Comparison of ENCODE assay signal across 8 cellular contexts in the genomic region with DNA sequence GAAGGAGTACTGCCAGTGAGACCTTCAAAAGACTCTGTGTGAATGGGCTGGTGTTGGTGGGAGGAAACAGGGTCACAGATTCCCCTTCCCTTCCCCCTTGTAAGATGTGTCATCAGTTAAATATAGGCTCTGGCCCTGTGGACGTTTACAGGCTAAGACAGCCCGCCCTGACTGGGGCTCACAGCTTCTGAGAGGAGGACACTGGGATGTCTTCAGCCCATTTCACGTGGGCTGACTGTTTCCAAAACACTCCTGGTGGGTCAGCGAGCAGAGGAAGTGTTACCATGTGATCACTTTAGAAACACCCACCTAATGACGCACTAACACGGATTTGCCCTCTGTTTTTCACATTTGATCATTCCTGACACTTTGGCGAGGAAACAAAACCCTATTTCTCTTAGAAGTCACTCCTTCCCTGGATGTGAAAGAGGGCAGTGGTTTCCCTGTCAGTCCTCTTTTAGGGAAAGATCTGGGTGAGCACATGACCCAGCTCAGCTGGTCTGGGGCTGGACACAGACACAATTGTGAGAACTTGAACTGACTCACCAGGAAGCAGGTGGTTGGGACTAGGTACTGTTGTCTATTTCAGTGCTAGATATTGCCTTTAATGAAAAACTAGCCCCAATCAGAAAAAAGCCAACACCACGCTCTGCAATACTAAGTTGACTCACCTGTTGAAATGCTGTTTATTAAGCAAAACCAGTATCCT. TPM values are rescaled to one million over a fixed set of nuclear protein-coding genes. Genes with fewer than 3 reads are reported as not detected.
A peak's percentile ranks its signal among the peaks of the same experiment; 100 is the strongest.
DNase-seq lines count a peak whose midpoint lies in the region; ATAC-seq and TF ChIP-seq lines count a peak whose summit lies in the region.

No MANE protein-coding gene starts in this region.

- H3K27me3 Mint-ChIP-seq in CD4-positive, alpha-beta T cell: no peaks in the 10 kb centered on the region

- intact Hi-C loops in CD4-positive, alpha-beta T cell (cut with DNase I, micrococcal nuclease): no loop called here
- intact Hi-C loops in posterior vena cava (cut with DNase I): no loop called here

- peaks cover 14% of the 10 kb centered on the region for H3K36me3 Mint-ChIP-seq in CD4-positive, alpha-beta T cell (ENCODE audit: low read depth)

- peak overlapping the region; percentile 46 for H3K4me3 Mint-ChIP-seq in CD4-positive, alpha-beta T cell

- H3K27ac Mint-ChIP-seq in CD4-positive, alpha-beta T cell: peak overlapping the region; percentile 87

- POLR2A ChIA-PET in CD4-positive, alpha-beta T cell (lab: Charles Lee): interaction anchor here (0.8 kb wide), 1 partner anchor 64 kb away, joined by 3 read pairs; no protein-coding TSS in a partner anchor

- peak; percentile 22 for ATAC-seq in CD4-positive, alpha-beta T cell (ENCODE audit: poor library complexity)
- ATAC-seq in GM21515 (IDR thresholded peaks at IDR 0.05; ENCODE audit: unreplicated experiment): peak; percentile 50

- no peak for TF ChIP-seq RAD21 in Ishikawa (IDR thresholded peaks at IDR 0.05; ENCODE audit: low read depth)

- H3K9me3 Mint-ChIP-seq in CD4-positive, alpha-beta T cell: no peaks in the 10 kb centered on the region

- no peak for TF ChIP-seq CTCF in CD4-positive, alpha-beta T cell (IDR thresholded peaks at IDR 0.05)
- TF ChIP-seq CTCF in fibroblast of the aortic adventitia (IDR thresholded peaks at IDR 0.05; ENCODE audit: insufficient read depth, low read length): no peak

- no peak overlapping the region for H3K4me3 ChIP-seq in fibroblast of the aortic adventitia (ENCODE audit: low read depth, low read length)

- no peaks in the 10 kb centered on the region for H3K9me3 ChIP-seq in CD4-positive, alpha-beta T cell (ENCODE audit: control insufficient read depth, low read length)

- no peaks in the 10 kb centered on the region for H3K27me3 ChIP-seq in CD4-positive, alpha-beta T cell (ENCODE audit: control insufficient read depth, insufficient read depth, low read length)

- H3K4me1 Mint-ChIP-seq in CD4-positive, alpha-beta T cell (ENCODE audit: low read depth): peaks cover 79% of the 10 kb centered on the region

- TF ChIP-seq EP300 in Ishikawa (IDR thresholded peaks at IDR 0.05; ENCODE audit: borderline replicate concordance): no peak

- CTCF ChIA-PET in CD4-positive, alpha-beta T cell (lab: Charles Lee): interaction anchor here (1.5 kb wide), 1 partner anchor 81 kb away, joined by 4 read pairs; no protein-coding TSS in a partner anchor

- no peak overlapping the region for H3K27ac ChIP-seq in CD4-positive, alpha-beta T cell (ENCODE audit: low read depth, low read length)

- peak in 3 of 10 experiments; percentile 13 to 14 (median 14) for DNase-seq in CD4-positive, alpha-beta T cell
- peak; percentile 56 for DNase-seq in activated CD8-positive, alpha-beta memory T cell treated with anti-CD3 and anti-CD28 coated beads, Interleukin-2, amount 50 U/mL, for 4 hours
- DNase-seq in fibroblast of the aortic adventitia (ENCODE audit: low read depth): peak; percentile 26
- DNase-seq in posterior vena cava (ENCODE audit: low spot score): peak; percentile 90
- DNase-seq in NCI-H748 treated with DMSO at 0.1 percent for 48 hours (lab: John Stamatoyannopoulos, UW): no peak
- DNase-seq in OCI-M2 (lab: John Stamatoyannopoulos, UW; ENCODE audit: unreplicated experiment): no peak

TF ChIP-seq in Ishikawa, 13 proteins besides CTCF, POLR2A, EP300 and RAD21:
- TF ChIP-seq TCF12 (IDR thresholded peaks at IDR 0.05; ENCODE audit: low read depth): no peak
- TF ChIP-seq, protein P1, sequence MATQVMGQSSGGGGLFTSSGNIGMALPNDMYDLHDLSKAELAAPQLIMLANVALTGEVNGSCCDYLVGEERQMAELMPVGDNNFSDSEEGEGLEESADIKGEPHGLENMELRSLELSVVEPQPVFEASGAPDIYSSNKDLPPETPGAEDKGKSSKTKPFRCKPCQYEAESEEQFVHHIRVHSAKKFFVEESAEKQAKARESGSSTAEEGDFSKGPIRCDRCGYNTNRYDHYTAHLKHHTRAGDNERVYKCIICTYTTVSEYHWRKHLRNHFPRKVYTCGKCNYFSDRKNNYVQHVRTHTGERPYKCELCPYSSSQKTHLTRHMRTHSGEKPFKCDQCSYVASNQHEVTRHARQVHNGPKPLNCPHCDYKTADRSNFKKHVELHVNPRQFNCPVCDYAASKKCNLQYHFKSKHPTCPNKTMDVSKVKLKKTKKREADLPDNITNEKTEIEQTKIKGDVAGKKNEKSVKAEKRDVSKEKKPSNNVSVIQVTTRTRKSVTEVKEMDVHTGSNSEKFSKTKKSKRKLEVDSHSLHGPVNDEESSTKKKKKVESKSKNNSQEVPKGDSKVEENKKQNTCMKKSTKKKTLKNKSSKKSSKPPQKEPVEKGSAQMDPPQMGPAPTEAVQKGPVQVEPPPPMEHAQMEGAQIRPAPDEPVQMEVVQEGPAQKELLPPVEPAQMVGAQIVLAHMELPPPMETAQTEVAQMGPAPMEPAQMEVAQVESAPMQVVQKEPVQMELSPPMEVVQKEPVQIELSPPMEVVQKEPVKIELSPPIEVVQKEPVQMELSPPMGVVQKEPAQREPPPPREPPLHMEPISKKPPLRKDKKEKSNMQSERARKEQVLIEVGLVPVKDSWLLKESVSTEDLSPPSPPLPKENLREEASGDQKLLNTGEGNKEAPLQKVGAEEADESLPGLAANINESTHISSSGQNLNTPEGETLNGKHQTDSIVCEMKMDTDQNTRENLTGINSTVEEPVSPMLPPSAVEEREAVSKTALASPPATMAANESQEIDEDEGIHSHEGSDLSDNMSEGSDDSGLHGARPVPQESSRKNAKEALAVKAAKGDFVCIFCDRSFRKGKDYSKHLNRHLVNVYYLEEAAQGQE (IDR thresholded peaks at IDR 0.05; ENCODE audit: low read depth): no peak
- TF ChIP-seq EGR1 (IDR thresholded peaks at IDR 0.05): no peak
- TF ChIP-seq MAX (IDR thresholded peaks at IDR 0.05): no peak
- TF ChIP-seq, protein P2, sequence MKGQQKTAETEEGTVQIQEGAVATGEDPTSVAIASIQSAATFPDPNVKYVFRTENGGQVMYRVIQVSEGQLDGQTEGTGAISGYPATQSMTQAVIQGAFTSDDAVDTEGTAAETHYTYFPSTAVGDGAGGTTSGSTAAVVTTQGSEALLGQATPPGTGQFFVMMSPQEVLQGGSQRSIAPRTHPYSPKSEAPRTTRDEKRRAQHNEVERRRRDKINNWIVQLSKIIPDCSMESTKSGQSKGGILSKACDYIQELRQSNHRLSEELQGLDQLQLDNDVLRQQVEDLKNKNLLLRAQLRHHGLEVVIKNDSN (IDR thresholded peaks at IDR 0.05): peak; percentile 71
- TF ChIP-seq CREB1 (IDR thresholded peaks at IDR 0.05; ENCODE audit: low read depth): no peak

RNA-seq across cellular contexts. Expression of gene BMP10, which starts 38.9 kb away (rescaled TPM):
- not detected for total RNA-seq in CD4-positive, alpha-beta T cell
- total RNA-seq in fibroblast of the aortic adventitia (ENCODE audit: low replicate concordance) (not detected in 2 replicates), posterior vena cava (under 1 TPM in 1 of 2 donors, not detected in 1; 0.65 TPM)

Comparison
In these comparisons a context has a peak if more than half of its experiments do, and no peak if none do; other contexts are left out.
1. DNase-seq: peak in activated CD8-positive, alpha-beta memory T cell treated with anti-CD3 and anti-CD28 coated beads, Interleukin-2, amount 50 U/mL, for 4 hours (single experiment), fibroblast of the aortic adventitia (single experiment) and posterior vena cava (single experiment); none in NCI-H748 treated with DMSO at 0.1 percent for 48 hours (single experiment) and OCI-M2 (single experiment).